ENCODE assay signal across 8 cellular contexts in genomic region chr17:82213251-82214011, GRCh38. TPM values are rescaled to one million over a fixed set of nuclear protein-coding genes. Genes with fewer than 3 reads are reported as not detected.
DNase-seq lines count a peak whose midpoint lies in the region; ATAC-seq and TF ChIP-seq lines count a peak whose summit lies in the region.

No MANE protein-coding gene starts in this region.

- intact Hi-C loops in colonic mucosa (cut with DNase I) = no loop called here

- TF ChIP-seq CTCF in C4-2B (conservative IDR thresholded peaks at IDR 0.05) (no peak), Loucy (conservative IDR thresholded peaks at IDR 0.05; ENCODE audit: low read length) (no peak), VCaP (conservative IDR thresholded peaks at IDR 0.05) (no peak), colonic mucosa (IDR thresholded peaks at IDR 0.05) (no peak)

- ATAC-seq in GM19397 (IDR thresholded peaks at IDR 0.05; ENCODE audit: unreplicated experiment) (peak; percentile 6), left lobe of liver (peak; percentile 42), GM19463 (IDR thresholded peaks at IDR 0.05; ENCODE audit: unreplicated experiment) (no peak)

- H3K27ac ChIP-seq in C4-2B (peak overlapping the region; percentile 98), VCaP (peak overlapping the region; percentile 91), colonic mucosa (peak overlapping the region; percentile 82)

- H3K4me1 ChIP-seq in Loucy (ENCODE audit: insufficient read depth, low read length, poor library complexity, severe bottlenecking) = peaks cover 39% of the 10 kb centered on the region
- peaks cover 9% of the 10 kb centered on the region for H3K4me1 ChIP-seq in colonic mucosa

- H3K9ac ChIP-seq in Loucy (ENCODE audit: low read depth, low read length, poor library complexity, severe bottlenecking) = peak overlapping the region; percentile 75
- peak overlapping the region; percentile 78 to 96 for H3K9ac ChIP-seq in colonic mucosa (ENCODE audit: low read depth in 2 of 2, low read length in 2 of 2)

- H3K9me3 ChIP-seq in Loucy (ENCODE audit: insufficient read depth, low read depth, low read length) = no peaks in the 10 kb centered on the region
- H3K9me3 ChIP-seq in colonic mucosa = no peaks in the 10 kb centered on the region

- 0 out of 2 replicates have a peak, but pooled peaks cover 3% of the 10 kb centered on the region for H3F3A ChIP-seq in Loucy (ENCODE audit: low read depth)

- H3K4me3 ChIP-seq in Loucy (ENCODE audit: low read length, poor library complexity, severe bottlenecking) = peak overlapping the region; percentile 93
- H3K4me3 ChIP-seq in colonic mucosa = peak overlapping the region; percentile 100

- peaks cover 12% of the 10 kb centered on the region; the same call in 1 of the 2 replicates for H3K79me2 ChIP-seq in Loucy (ENCODE audit: insufficient read depth, low read length)

- H3K36me3 ChIP-seq in Loucy (ENCODE audit: insufficient read depth, low read length) (no peaks in the 10 kb centered on the region), colonic mucosa (no peaks in the 10 kb centered on the region)

- peak overlapping the region; percentile 94 for H2AFZ ChIP-seq in Loucy (ENCODE audit: low read length)

- no peaks in the 10 kb centered on the region for H4K20me1 ChIP-seq in Loucy (ENCODE audit: insufficient read depth, low read length, poor library complexity, severe bottlenecking)

- H3K4me2 ChIP-seq in Loucy (ENCODE audit: low read depth, low read length, poor library complexity, severe bottlenecking) = peak overlapping the region; percentile 89

- no peaks in the 10 kb centered on the region for H3K9me2 ChIP-seq in Loucy (replicated peaks; ENCODE audit: low read depth, low read length)

- DNase-seq in colonic mucosa = no peak
- DNase-seq in left lobe of liver (ENCODE audit: low spot score) = peak; percentile 53
- peak; percentile 64 to 88 for DNase-seq in stimulated activated CD4-positive, alpha-beta T cell treated with anti-CD3 and anti-CD28 coated beads, Interleukin-4, amount 100 ng/mL, for 4 hours

- H3K27me3 ChIP-seq in Loucy (ENCODE audit: insufficient read depth, low read length, poor library complexity, severe bottlenecking) = no peaks in the 10 kb centered on the region
- no peaks in the 10 kb centered on the region for H3K27me3 ChIP-seq in colonic mucosa

RNA-seq across cellular contexts. Expression of gene CCDC57, which starts 0.8 kb away (rescaled TPM):
- total RNA-seq in colonic mucosa = 10 to 100 TPM; 24.5 to 46.1 TPM
- total RNA-seq in left lobe of liver = 32.8 TPM

RNA-seq across cellular contexts. Expression of gene SLC16A3, which starts 15.4 kb away (rescaled TPM):
- 100 to 1,000 TPM; 148 to 298 TPM for total RNA-seq in colonic mucosa
- total RNA-seq in left lobe of liver = 6.9 TPM

Comparison
In these comparisons a context has a peak if more than half of its experiments do, and no peak if none do; other contexts are left out.
1. RNA of gene SLC16A3, which starts 15.4 kb away (total RNA-seq): 148 to 298 TPM in colonic mucosa; 6.9 TPM in left lobe of liver (single experiment); every median in the first group is over 10 times any median in the second.
2. Peak in every context shown above with its lines, with median percentiles within 50 percentile points of each other: H3K27ac ChIP-seq.